Comparison of ENCODE assay signal across 9 cellular contexts in genomic region chr9:113417370-113417769, GRCh38.
"Had no signal": no experiment of that assay in that cellular context is flagged by ENCODE, and none has a peak within 500 bp of the region (broad histone marks: within the 10 kb centered on the region; RNA-seq: fewer than 3 reads in every experiment).

No MANE protein-coding gene starts in this region.

- H3K9me3 ChIP-seq: adrenal gland, psoas muscle, right lobe of liver, transverse colon had no signal

- H3K27me3 ChIP-seq: adrenal gland, right lobe of liver, transverse colon had no signal

- H3K4me3 ChIP-seq: adrenal gland, coronary artery, psoas muscle, right lobe of liver, transverse colon had no signal

- H3K36me3 ChIP-seq: adrenal gland, right lobe of liver, transverse colon had no signal

- ATAC-seq: psoas muscle, right lobe of liver had no signal

- DNase-seq: activated CD4-positive, alpha-beta T cell treated with anti-CD3 and anti-CD28 coated beads for 48 hours; activated naive CD4-positive, alpha-beta T cell treated with anti-CD3 and anti-CD28 coated beads for 36 hours; adrenal gland; central memory CD4-positive, alpha-beta T cell; effector CD8-positive, alpha-beta T cell; psoas muscle; transverse colon had no signal

- H3K27ac ChIP-seq: adrenal gland, coronary artery, psoas muscle, right lobe of liver, transverse colon had no signal

- H3K4me1 ChIP-seq: adrenal gland, psoas muscle, right lobe of liver, transverse colon had no signal
